Comparison of ENCODE assay signal across 13 cellular contexts in the genomic region with DNA sequence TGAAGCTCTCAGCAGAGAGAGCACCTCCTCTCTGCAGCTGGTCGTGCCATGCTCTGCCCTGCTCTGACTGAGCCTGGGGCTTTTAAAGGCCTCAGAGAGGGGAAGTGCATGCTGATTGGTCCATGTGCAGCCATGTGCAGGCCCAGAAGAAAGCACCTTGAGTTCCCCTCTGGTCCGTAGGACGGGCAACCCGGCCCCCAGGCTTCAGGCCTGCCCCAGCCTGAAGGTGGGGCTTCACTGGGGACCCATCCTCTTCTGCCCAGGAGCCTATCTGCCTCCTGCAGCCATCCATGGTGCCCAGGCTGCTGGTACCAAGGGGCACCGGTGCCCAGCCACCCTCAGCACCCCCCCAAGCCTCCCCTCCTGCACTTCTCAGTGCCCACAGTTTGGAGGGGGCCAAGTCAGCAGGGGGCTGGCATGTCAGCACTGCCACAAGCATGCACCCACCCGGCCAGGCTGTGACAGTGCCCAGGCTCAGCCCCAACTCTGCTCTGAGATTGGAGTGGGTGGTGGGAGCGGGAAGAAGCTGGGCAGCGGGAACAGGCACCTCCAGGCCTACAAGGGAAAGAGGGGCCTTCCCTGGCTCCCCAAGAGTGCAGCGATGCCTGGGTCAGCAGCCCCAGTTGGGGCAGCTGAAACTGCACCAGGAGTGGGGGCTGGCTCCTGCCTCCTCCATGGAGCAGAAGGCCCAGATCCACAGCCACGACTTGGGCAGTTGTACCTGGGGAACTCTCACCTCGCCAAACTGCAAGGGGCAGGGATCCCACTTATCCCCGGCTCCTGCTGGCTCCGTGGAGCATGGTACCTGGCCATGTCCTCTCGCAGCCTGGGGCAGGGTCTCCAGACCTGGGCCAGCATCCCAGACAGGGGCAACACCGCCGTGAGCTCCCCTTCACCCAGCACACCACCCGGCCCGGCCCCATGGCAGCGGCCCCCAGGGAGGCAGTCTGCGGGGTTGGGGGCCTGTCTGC. TPM values are rescaled to one million over a fixed set of nuclear protein-coding genes. Genes with fewer than 3 reads are reported as not detected.
A peak's percentile ranks its signal among the peaks of the same experiment; 100 is the strongest.
DNase-seq lines count a peak whose midpoint lies in the region; ATAC-seq and TF ChIP-seq lines count a peak whose summit lies in the region.
"Had no signal": no experiment of that assay in that cellular context is flagged by ENCODE, and none has a peak within 500 bp of the region (broad histone marks: within the 10 kb centered on the region; RNA-seq: fewer than 3 reads in every experiment).

No MANE protein-coding gene starts in this region.

- H3K4me1 ChIP-seq in left ventricle myocardium inferior, result peaks cover 30% of the 10 kb centered on the region

- H3K9me3 Mint-ChIP-seq in activated CD4-positive, alpha-beta memory T cell treated with anti-CD3 and anti-CD28 coated beads for 36 hours, result peaks cover 16% of the 10 kb centered on the region

- H3K9me3 ChIP-seq in left ventricle myocardium inferior (replicated peaks), result peaks cover 19% of the 10 kb centered on the region

- no peak overlapping the region for H3K27ac Mint-ChIP-seq in activated CD4-positive, alpha-beta memory T cell treated with anti-CD3 and anti-CD28 coated beads for 36 hours

- POLR2A ChIA-PET in activated CD4-positive, alpha-beta memory T cell treated with anti-CD3 and anti-CD28 coated beads for 36 hours (lab: Charles Lee), result no interaction called here

- H3K27me3 Mint-ChIP-seq in activated CD4-positive, alpha-beta memory T cell treated with anti-CD3 and anti-CD28 coated beads for 36 hours, result peaks cover 1% of the 10 kb centered on the region

- peaks cover 30% of the 10 kb centered on the region for H3K36me3 ChIP-seq in left ventricle myocardium inferior

- H3K4me3 ChIP-seq in left ventricle myocardium inferior, result peak overlapping the region; percentile 54

- TF ChIP-seq CTCF in left ventricle myocardium inferior (IDR thresholded peaks at IDR 0.05; ENCODE audit: borderline replicate concordance), result no peak

- H3K4me1 Mint-ChIP-seq in activated CD4-positive, alpha-beta memory T cell treated with anti-CD3 and anti-CD28 coated beads for 36 hours (ENCODE audit: low read depth), result no peaks in the 10 kb centered on the region
- H3K4me1 Mint-ChIP-seq: neural crest cell had no signal

- intact Hi-C loops in activated CD4-positive, alpha-beta memory T cell treated with anti-CD3 and anti-CD28 coated beads for 36 hours (cut with micrococcal nuclease), result no loop called here
- intact Hi-C loops in left ventricle myocardium inferior (cut with micrococcal nuclease) (loop anchor here (10.0 kb wide), 1 partner anchor 135 kb away; no protein-coding TSS in a partner anchor), sciatic nerve (cut with DNase I) (no loop called here)

- ATAC-seq in sciatic nerve, result peak; percentile 21

- DNase-seq in ELF-1 (ENCODE audit: low read depth, low spot score), result peak; percentile 0
- peak; percentile 2 for DNase-seq in activated CD4-positive, alpha-beta memory T cell treated with anti-CD3 and anti-CD28 coated beads for 36 hours
- no peak for DNase-seq in left ventricle myocardium inferior
- DNase-seq in sciatic nerve (ENCODE audit: low spot score), result no peak
- DNase-seq in stimulated activated naive CD4-positive, alpha-beta T cell treated with Interleukin-2 at 50 U/mL for 16 hours (lab: John Stamatoyannopoulos, UW), result no peak
- DNase-seq in T-helper 2 cell, result no peak
- no peak for DNase-seq in SHP77 treated with DMSO at 0.1 percent for 48 hours (lab: John Stamatoyannopoulos, UW)
- DNase-seq in NCI-H1436 treated with DMSO at 0.1 percent for 48 hours (lab: John Stamatoyannopoulos, UW), result no peak
- DNase-seq: activated naive CD4-positive, alpha-beta T cell treated with Interleukin-2 at 50 U/mL for 16 hours; GDM1; Kasumi-1; NCI-H2081 treated with DMSO at 0.1 percent for 48 hours had no signal

- H3K27ac ChIP-seq in left ventricle myocardium inferior (replicated peaks), result peak overlapping the region; percentile 91

- H3K27me3 ChIP-seq in left ventricle myocardium inferior (ENCODE audit: low read depth), result no peaks in the 10 kb centered on the region

- peaks cover 4% of the 10 kb centered on the region for H3K36me3 Mint-ChIP-seq in activated CD4-positive, alpha-beta memory T cell treated with anti-CD3 and anti-CD28 coated beads for 36 hours

- no peak overlapping the region for H3K4me3 Mint-ChIP-seq in activated CD4-positive, alpha-beta memory T cell treated with anti-CD3 and anti-CD28 coated beads for 36 hours
- H3K4me3 Mint-ChIP-seq: neural crest cell had no signal

- CTCF ChIA-PET in activated CD4-positive, alpha-beta memory T cell treated with anti-CD3 and anti-CD28 coated beads for 36 hours (lab: Charles Lee), result no interaction called here

RNA-seq across cellular contexts. Expression of gene COL6A2, which starts 11.6 kb away (rescaled TPM):
- 1 to 10 TPM; 4.3 to 4.8 TPM for total RNA-seq in activated CD4-positive, alpha-beta memory T cell treated with anti-CD3 and anti-CD28 coated beads for 36 hours
- 157 TPM for total RNA-seq in left ventricle myocardium inferior
- total RNA-seq in sciatic nerve, result 397 TPM

RNA-seq across cellular contexts. Expression of gene FTCD, which starts 45.8 kb away (rescaled TPM):
- under 1 TPM in 1 of 2 experiments, not detected in 1; 0.22 TPM for total RNA-seq in activated CD4-positive, alpha-beta memory T cell treated with anti-CD3 and anti-CD28 coated beads for 36 hours
- total RNA-seq in left ventricle myocardium inferior (2.2 TPM), sciatic nerve (2.9 TPM)

Comparison
In these comparisons a context has a peak if more than half of its experiments do, and no peak if none do; other contexts are left out.
1. DNase-seq: peak in ELF-1 (single experiment) and activated CD4-positive, alpha-beta memory T cell treated with anti-CD3 and anti-CD28 coated beads for 36 hours (single experiment); none in left ventricle myocardium inferior (single experiment), sciatic nerve (single experiment), stimulated activated naive CD4-positive, alpha-beta T cell treated with Interleukin-2 at 50 U/mL for 16 hours (single experiment), T-helper 2 cell (0 of 5), SHP77 treated with DMSO at 0.1 percent for 48 hours (single experiment) and NCI-H1436 treated with DMSO at 0.1 percent for 48 hours (single experiment).
2. RNA of gene COL6A2, which starts 11.6 kb away (total RNA-seq): 397 TPM in sciatic nerve (single experiment) and 157 TPM in left ventricle myocardium inferior (single experiment); 4.3 to 4.8 TPM in activated CD4-positive, alpha-beta memory T cell treated with anti-CD3 and anti-CD28 coated beads for 36 hours; every median in the first group is over 10 times any median in the second.